In genomic region chr2:240798327-240798905, GRCh38 we compare ENCODE assay signal across 17 cellular contexts. TPM values are rescaled to one million over a fixed set of nuclear protein-coding genes. Genes with fewer than 3 reads are reported as not detected.
DNase-seq lines count a peak whose midpoint lies in the region; ATAC-seq and TF ChIP-seq lines count a peak whose summit lies in the region.
"Had no signal": no experiment of that assay in that cellular context is flagged by ENCODE, and none has a peak within 500 bp of the region (broad histone marks: within the 10 kb centered on the region; RNA-seq: fewer than 3 reads in every experiment).

No MANE protein-coding gene starts in this region.

- H3K9me3 ChIP-seq in BLaER1 (peaks cover 4% of the 10 kb centered on the region; the same call in 1 of the 2 replicates), ovary (no peaks in the 10 kb centered on the region), uterus (no peaks in the 10 kb centered on the region)
- H3K9me3 ChIP-seq: Caco-2 had no signal

- WGBS in ovary, 3 donors, result 81 to 91% (median 90%) methylated on average over 17 of the region's 17 CpGs

- peak; percentile 12 for DNase-seq in D341Med (ENCODE audit: low spot score)
- peak in 4 of 10 donors; percentile 5 to 31 (median 21) for DNase-seq in dorsolateral prefrontal cortex
- peak in 3 of 5 donors; percentile 6 to 11 (median 6) for DNase-seq in ovary
- DNase-seq in superior temporal gyrus (ENCODE audit: extremely low spot score), result no peak
- DNase-seq in kidney tubule cell (ENCODE audit: low spot score), result no peak
- no peak for DNase-seq in uterus
- DNase-seq: AML-193, Caco-2, DMS153, GOT3, KBM-7, NCI-H1105, NCI-H2081 treated with DMSO at 0.1 percent for 48 hours had no signal

- H3K9ac ChIP-seq in BLaER1, result no peak overlapping the region

- H3K4me3 ChIP-seq in BLaER1 (no peak overlapping the region), dorsolateral prefrontal cortex (no peak overlapping the region), ovary (no peak overlapping the region), uterus (no peak overlapping the region)
- H3K4me3 ChIP-seq: GM12878 had no signal

- intact Hi-C loops in dorsolateral prefrontal cortex (cut with DNase I), result no loop called here
- intact Hi-C loops in ovary (cut with DNase I), result no loop called here
- intact Hi-C loops in uterus (cut with DNase I; ENCODE audit: low total_unique reads), result no loop called here

- H3K36me3 ChIP-seq in BLaER1, result no peaks in the 10 kb centered on the region
- no peaks in the 10 kb centered on the region for H3K36me3 ChIP-seq in ovary
- no peaks in the 10 kb centered on the region for H3K36me3 ChIP-seq in uterus

- no peaks in the 10 kb centered on the region for H4K20me1 ChIP-seq in BLaER1

- TF ChIP-seq POLR2A in ovary (IDR thresholded peaks at IDR 0.05) (no peak), uterus (IDR thresholded peaks at IDR 0.05) (no peak)

- no peak overlapping the region for H3K27ac ChIP-seq in BLaER1
- peak overlapping the region in 52 of 59 donors; percentile 8 to 85 (median 57) for H3K27ac ChIP-seq in dorsolateral prefrontal cortex
- no peak overlapping the region for H3K27ac ChIP-seq in ovary
- no peak overlapping the region for H3K27ac ChIP-seq in uterus

- TF ChIP-seq CTCF in dorsolateral prefrontal cortex (IDR thresholded peaks at IDR 0.05 in 54 of 56, conservative IDR thresholded peaks at IDR 0.05 in 2 of 56; ENCODE audit: low read depth in 1 of 56, partially characterized antibody in 56 of 56) (no peak), ovary (IDR thresholded peaks at IDR 0.05) (no peak), uterus (IDR thresholded peaks at IDR 0.05) (no peak)

- H3K27me3 ChIP-seq in BLaER1, result no peaks in the 10 kb centered on the region
- H3K27me3 ChIP-seq in dorsolateral prefrontal cortex, result no peaks in the 10 kb centered on the region
- no peaks in the 10 kb centered on the region for H3K27me3 ChIP-seq in ovary
- H3K27me3 ChIP-seq in uterus, result no peaks in the 10 kb centered on the region

- no peak for ATAC-seq in GM21529 (IDR thresholded peaks at IDR 0.05; ENCODE audit: unreplicated experiment)
- ATAC-seq: GM12878, Panc1 had no signal

- H3K4me1 ChIP-seq in BLaER1, result peaks cover 37% of the 10 kb centered on the region
- peaks cover 8% of the 10 kb centered on the region for H3K4me1 ChIP-seq in ovary (ENCODE audit: insufficient read depth)
- no peaks in the 10 kb centered on the region for H3K4me1 ChIP-seq in uterus
- H3K4me1 ChIP-seq: Caco-2 had no signal

- no peak for TF ChIP-seq EP300 in ovary (IDR thresholded peaks at IDR 0.05)

- H3K4me2 ChIP-seq in BLaER1, result peak overlapping the region; percentile 77; the same call in 1 of the 2 replicates

RNA-seq across cellular contexts. Expression of gene KIF1A, which starts 21.6 kb away (rescaled TPM):
- total RNA-seq in dorsolateral prefrontal cortex (1,000 to 10,000 TPM in 108 of 120 experiments, 100 to 1,000 TPM in 12; 869 to 1,843 (median 1,153) TPM), ovary (1 to 10 TPM in 6 of 7 donors, under 1 TPM in 1; 0.48 to 4.4 (median 1.7) TPM), uterus (10 to 100 TPM in 1 of 4 donors, under 1 TPM in 1, not detected in 2; 0.37 to 12.9 TPM)
- polyA plus RNA-seq in ovary, result under 1 TPM; 0.85 to 0.93 TPM

Comparison
In these comparisons a context has a peak if more than half of its experiments do, and no peak if none do; other contexts are left out.
1. H3K27ac ChIP-seq: peak in dorsolateral prefrontal cortex (52 of 59); none in BLaER1 (single experiment), ovary (0 of 2) and uterus (0 of 2).
2. DNase-seq: peak in D341Med (single experiment) and ovary (3 of 5); none in superior temporal gyrus (single experiment), kidney tubule cell (single experiment) and uterus (0 of 2).
3. RNA of gene KIF1A, which starts 21.6 kb away (total RNA-seq): 869 to 1,843 TPM in dorsolateral prefrontal cortex; 0.48 to 4.4 TPM in ovary and 0.37 to 12.9 TPM in uterus; every median in the first group is over 10 times any median in the second.